In genomic region chr2:172226244-172227061, GRCh38 we compare ENCODE assay signal across 10 cellular contexts.
A peak's percentile ranks its signal among the peaks of the same experiment; 100 is the strongest.
DNase-seq lines count a peak whose midpoint lies in the region; ATAC-seq and TF ChIP-seq lines count a peak whose summit lies in the region.
"Had no signal": no experiment of that assay in that cellular context is flagged by ENCODE, and none has a peak within 500 bp of the region (broad histone marks: within the 10 kb centered on the region; RNA-seq: fewer than 3 reads in every experiment).

No MANE protein-coding gene starts in this region.

- TF ChIP-seq CTCF in CD14-positive monocyte (IDR thresholded peaks at IDR 0.05) (peak; percentile 40), epithelial cell of proximal tubule (conservative IDR thresholded peaks at IDR 0.05; ENCODE audit: low read depth, low read length) (peak; percentile 18)

- H3K9me3 Mint-ChIP-seq in CD14-positive monocyte = no peaks in the 10 kb centered on the region

- H3K27ac Mint-ChIP-seq in CD14-positive monocyte = no peak overlapping the region

- peaks cover 18% of the 10 kb centered on the region for H3K4me1 Mint-ChIP-seq in CD14-positive monocyte

- no peak overlapping the region for H3K4me3 Mint-ChIP-seq in CD14-positive monocyte

- peaks cover 0 to 3% (median 2%) of the 10 kb centered on the region in 3 donors for H3K27me3 Mint-ChIP-seq in CD14-positive monocyte (ENCODE audit: low read depth in 3 of 3)

- intact Hi-C loops in CD14-positive monocyte (cut with micrococcal nuclease) = loop anchor here (5.0 kb wide), 1 partner anchor 54 kb away; no protein-coding TSS in a partner anchor

- DNase-seq in CD14-positive monocyte (ENCODE audit: low spot score) (peak; percentile 52), HT-29 (ENCODE audit: low spot score) (peak; percentile 76), T-helper 9 cell (peak; percentile 5), epithelial cell of proximal tubule (ENCODE audit: low read depth) (no peak), NCI-H1694 (lab: John Stamatoyannopoulos, UW) (no peak), NCI-H1436 (lab: John Stamatoyannopoulos, UW) (no peak)
- DNase-seq in effector CD8-positive, alpha-beta T cell (lab: John Stamatoyannopoulos, UW) = no peak
- DNase-seq: NCI-H524 treated with DMSO at 0.1 percent for 48 hours; stimulated activated CD4-positive, alpha-beta T cell treated with anti-CD3 and anti-CD28 coated beads, Interleukin-1b, Interleukin-23, amount 100 ng/mL, for 48 hours had no signal

- no peaks in the 10 kb centered on the region for H3K36me3 Mint-ChIP-seq in CD14-positive monocyte

- ATAC-seq in HG02970 (IDR thresholded peaks at IDR 0.05; ENCODE audit: low FRiP score, unreplicated experiment) = no peak

- H3K4me3 ChIP-seq in epithelial cell of proximal tubule (ENCODE audit: low read depth, low read length) = no peak overlapping the region

Comparison
In these comparisons a context has a peak if more than half of its experiments do, and no peak if none do; other contexts are left out.
1. DNase-seq: peak in CD14-positive monocyte (single experiment), HT-29 (single experiment) and T-helper 9 cell (single experiment); none in epithelial cell of proximal tubule (single experiment), NCI-H1694 (single experiment), effector CD8-positive, alpha-beta T cell (single experiment) and NCI-H1436 (single experiment).